19 cellular contexts compared by ENCODE assay signal in the genomic region with DNA sequence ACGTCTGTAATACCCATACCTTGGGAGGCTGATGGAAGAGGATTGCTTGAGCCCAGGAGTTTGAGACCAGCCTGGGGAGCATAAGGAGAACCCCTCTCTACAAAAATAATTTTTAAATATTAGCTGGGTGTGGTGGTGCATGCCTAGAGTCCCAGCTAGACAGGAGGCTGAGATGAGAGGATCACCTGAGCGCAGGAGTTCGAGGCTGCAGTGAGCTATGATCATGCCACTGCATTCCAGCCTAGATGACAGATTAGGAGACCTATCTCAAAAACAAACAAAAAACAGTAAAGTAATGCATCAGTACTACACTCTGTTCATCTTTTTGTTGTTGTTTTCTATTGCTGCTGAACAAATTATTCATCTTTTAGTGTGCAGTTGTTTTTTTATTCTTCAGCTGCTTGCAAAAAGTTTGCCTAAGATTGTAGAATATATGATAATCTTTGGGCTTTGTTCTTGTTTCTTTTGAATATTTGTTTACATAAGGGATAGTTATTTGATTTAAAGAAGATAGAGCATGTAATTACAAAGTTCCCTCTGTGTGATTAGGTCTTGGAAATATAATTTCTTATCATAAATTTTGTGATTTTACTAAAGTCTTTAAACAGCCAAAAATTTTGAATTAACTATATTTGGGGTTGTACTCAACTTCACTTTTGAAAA. TPM values are rescaled to one million over a fixed set of nuclear protein-coding genes. Genes with fewer than 3 reads are reported as not detected.
DNase-seq lines count a peak whose midpoint lies in the region; ATAC-seq, FAIRE-seq and TF ChIP-seq lines count a peak whose summit lies in the region.
"Had no signal": no experiment of that assay in that cellular context is flagged by ENCODE, and none has a peak within 500 bp of the region (broad histone marks: within the 10 kb centered on the region; RNA-seq: fewer than 3 reads in every experiment).

No MANE protein-coding gene starts in this region.

- POLR2A ChIA-PET in Caco-2 (lab: Charles Lee) (interaction anchor here (0.5 to 1.1 kb wide), 3 partner anchors 9 to 1059 kb away, joined by 3 to 9 read pairs (median 4); a partner anchor contains a TSS), HCT116 (lab: Charles Lee) (no interaction called here)

- H3K9me3 ChIP-seq in Caco-2: no peaks in the 10 kb centered on the region
- H3K9me3 ChIP-seq in HCT116 (ENCODE audit: control insufficient read depth in 1 of 2, insufficient read depth in 1 of 2, low read depth in 1 of 2, low read length in 2 of 2): no peaks in the 10 kb centered on the region
- no peaks in the 10 kb centered on the region for H3K9me3 ChIP-seq in T-helper 17 cell (ENCODE audit: control insufficient read depth, low read length, poor library complexity, severe bottlenecking)

- H2AFZ ChIP-seq in HCT116 (ENCODE audit: low read depth, low read length, poor library complexity, severe bottlenecking): no peak overlapping the region
- H2AFZ ChIP-seq: GM23338 had no signal

- H3K36me3 Mint-ChIP-seq in Caco-2 (ENCODE audit: insufficient read depth, unreplicated experiment): peaks cover 12% of the 10 kb centered on the region
- H3K36me3 Mint-ChIP-seq in T-helper 17 cell (ENCODE audit: low read depth): peaks cover 2% of the 10 kb centered on the region

- RAD21 ChIA-PET in HCT116 (lab: Charles Lee; ENCODE audit: low non-redundant PET in 1 of 2, low total read pairs in 2 of 2, uncharacterized antibody in 2 of 2, unreplicated experiment in 2 of 2): no interaction called here

- no peak overlapping the region for H3K9ac ChIP-seq in HCT116 (ENCODE audit: low read length)

- CTCF ChIA-PET in Caco-2 (lab: Charles Lee) (no interaction called here), HCT116 (lab: Charles Lee) (no interaction called here)

- no peaks in the 10 kb centered on the region for H3K36me3 ChIP-seq in Caco-2 (ENCODE audit: control insufficient read depth, insufficient read depth, low read length)
- H3K36me3 ChIP-seq in HCT116 (ENCODE audit: control insufficient read depth in 1 of 2, insufficient read depth in 2 of 2, low read length in 2 of 2): peaks cover 0 to 4% of the 10 kb centered on the region in 2 experiments; a peak in 1 of 4 replicates

- no peaks in the 10 kb centered on the region for H3K9me2 ChIP-seq in HCT116 (ENCODE audit: insufficient read depth)

- peaks cover 44% of the 10 kb centered on the region for H4K20me1 ChIP-seq in HCT116 (ENCODE audit: insufficient read depth)

- peak; percentile 62 for FAIRE-seq in frontal cortex (lab: Jason Lieb, UNC)

- BruUV-seq in Caco-2 (replicated peaks; lab: Mats Ljungman, UMichigan): no TSS peak
- no TSS peak for BruUV-seq in HCT116 (replicated peaks; lab: Mats Ljungman, UMichigan)

- peak overlapping the region; percentile 61 for H3K27ac Mint-ChIP-seq in Caco-2 (ENCODE audit: unreplicated experiment)
- peak overlapping the region; percentile 79 for H3K27ac Mint-ChIP-seq in T-helper 17 cell
- H3K27ac Mint-ChIP-seq: B cell, IgD-negative memory B cell had no signal

- DNase-seq in Caco-2 (no peak), HCT116 (ENCODE audit: low read depth, low spot score) (no peak), T-helper 17 cell (no peak), frontal cortex (ENCODE audit: low spot score in 2 of 2) (no peak), NCI-H2029 treated with DMSO at 0.1 percent for 48 hours (lab: John Stamatoyannopoulos, UW) (no peak), Kasumi-1 (lab: John Stamatoyannopoulos, UW) (no peak)
- DNase-seq: Calu3; CD4-positive, CD25-positive, alpha-beta regulatory T cell; DMS79 treated with DMSO at 0.1 percent for 48 hours; NCI-H1417 treated with DMSO at 0.1 percent for 48 hours; NCI-H1930; NCI-H2171; NCI-H446; NCI-H69 had no signal

- peaks cover 98% of the 10 kb centered on the region for H3K79me2 ChIP-seq in HCT116 (ENCODE audit: insufficient read depth, low read length)

- H3K27me3 ChIP-seq in Caco-2 (replicated peaks; ENCODE audit: control insufficient read depth, insufficient read depth, low read length) (no peaks in the 10 kb centered on the region), HCT116 (ENCODE audit: insufficient read depth, low read length) (no peaks in the 10 kb centered on the region)

- H3K9me3 Mint-ChIP-seq in Caco-2 (ENCODE audit: unreplicated experiment): no peaks in the 10 kb centered on the region
- H3K9me3 Mint-ChIP-seq: CD4-positive, CD25-positive, alpha-beta regulatory T cell; GM23338; IgD-negative memory B cell had no signal

- peak overlapping the region; percentile 7; the same call in 1 of the 2 replicates for H3K4me2 ChIP-seq in HCT116 (ENCODE audit: low read length)

- no peak for TF ChIP-seq RAD21 in HCT116 (IDR thresholded peaks at IDR 0.05; ENCODE audit: low read depth)

- TF ChIP-seq CTCF in Caco-2 (IDR thresholded peaks at IDR 0.05; ENCODE audit: insufficient read depth in 1 of 2, low read depth in 1 of 2, low read length in 1 of 2, severe bottlenecking in 1 of 2, unreplicated experiment in 1 of 2) (no peak), HCT116 (IDR thresholded peaks at IDR 0.05 in 2 of 3, conservative IDR thresholded peaks at IDR 0.05 in 1 of 3; ENCODE audit: borderline replicate concordance in 1 of 3, insufficient read depth in 1 of 3, low read depth in 2 of 3, low read length in 2 of 3) (no peak)

- no peak for TF ChIP-seq POLR2A in HCT116 (IDR thresholded peaks at IDR 0.05; ENCODE audit: borderline replicate concordance, extremely low read depth, insufficient read depth, insufficient read length)

- H3K27me3 Mint-ChIP-seq in Caco-2 (ENCODE audit: insufficient read depth, unreplicated experiment) (no peaks in the 10 kb centered on the region), T-helper 17 cell (no peaks in the 10 kb centered on the region)
- H3K27me3 Mint-ChIP-seq: B cell, IgD-negative memory B cell had no signal

- ATAC-seq in HCT116 (no peak), T-helper 17 cell (no peak), GM21381 (IDR thresholded peaks at IDR 0.05; ENCODE audit: unreplicated experiment) (no peak), GM21723 (IDR thresholded peaks at IDR 0.05; ENCODE audit: unreplicated experiment) (no peak)
- ATAC-seq: GM23338 had no signal

- H3K4me3 ChIP-seq in Caco-2 (ENCODE audit: low read depth, low read length) (no peak overlapping the region), HCT116 (replicated peaks in 1 of 2; ENCODE audit: low read depth in 1 of 2, low read length in 2 of 2) (no peak overlapping the region)
- H3K4me3 ChIP-seq: GM23338 had no signal

- H3K27ac ChIP-seq in HCT116 (ENCODE audit: low read depth, low read length): no peak overlapping the region

- intact Hi-C loops in Caco-2 (cut with micrococcal nuclease; ENCODE audit: unreplicated experiment) (no loop called here), HCT116 (cut with micrococcal nuclease) (no loop called here)

- peak overlapping the region; percentile 12 for H3K4me3 Mint-ChIP-seq in Caco-2 (ENCODE audit: unreplicated experiment)
- H3K4me3 Mint-ChIP-seq in T-helper 17 cell: no peak overlapping the region
- H3K4me3 Mint-ChIP-seq: B cell had no signal

- H3K4me1 Mint-ChIP-seq in Caco-2 (ENCODE audit: low read depth, unreplicated experiment) (peaks cover 56% of the 10 kb centered on the region), T-helper 17 cell (peaks cover 35% of the 10 kb centered on the region)

- H3K4me1 ChIP-seq in Caco-2 (peaks cover 85% of the 10 kb centered on the region), HCT116 (ENCODE audit: control insufficient read depth in 1 of 2, insufficient read depth in 2 of 2, low read length in 2 of 2) (peaks cover 57 to 79% of the 10 kb centered on the region in 2 experiments)

TF ChIP-seq in HCT116, 20 proteins besides CTCF, POLR2A, EP300 and RAD21 (continues in another document):
- TF ChIP-seq, protein P1, sequence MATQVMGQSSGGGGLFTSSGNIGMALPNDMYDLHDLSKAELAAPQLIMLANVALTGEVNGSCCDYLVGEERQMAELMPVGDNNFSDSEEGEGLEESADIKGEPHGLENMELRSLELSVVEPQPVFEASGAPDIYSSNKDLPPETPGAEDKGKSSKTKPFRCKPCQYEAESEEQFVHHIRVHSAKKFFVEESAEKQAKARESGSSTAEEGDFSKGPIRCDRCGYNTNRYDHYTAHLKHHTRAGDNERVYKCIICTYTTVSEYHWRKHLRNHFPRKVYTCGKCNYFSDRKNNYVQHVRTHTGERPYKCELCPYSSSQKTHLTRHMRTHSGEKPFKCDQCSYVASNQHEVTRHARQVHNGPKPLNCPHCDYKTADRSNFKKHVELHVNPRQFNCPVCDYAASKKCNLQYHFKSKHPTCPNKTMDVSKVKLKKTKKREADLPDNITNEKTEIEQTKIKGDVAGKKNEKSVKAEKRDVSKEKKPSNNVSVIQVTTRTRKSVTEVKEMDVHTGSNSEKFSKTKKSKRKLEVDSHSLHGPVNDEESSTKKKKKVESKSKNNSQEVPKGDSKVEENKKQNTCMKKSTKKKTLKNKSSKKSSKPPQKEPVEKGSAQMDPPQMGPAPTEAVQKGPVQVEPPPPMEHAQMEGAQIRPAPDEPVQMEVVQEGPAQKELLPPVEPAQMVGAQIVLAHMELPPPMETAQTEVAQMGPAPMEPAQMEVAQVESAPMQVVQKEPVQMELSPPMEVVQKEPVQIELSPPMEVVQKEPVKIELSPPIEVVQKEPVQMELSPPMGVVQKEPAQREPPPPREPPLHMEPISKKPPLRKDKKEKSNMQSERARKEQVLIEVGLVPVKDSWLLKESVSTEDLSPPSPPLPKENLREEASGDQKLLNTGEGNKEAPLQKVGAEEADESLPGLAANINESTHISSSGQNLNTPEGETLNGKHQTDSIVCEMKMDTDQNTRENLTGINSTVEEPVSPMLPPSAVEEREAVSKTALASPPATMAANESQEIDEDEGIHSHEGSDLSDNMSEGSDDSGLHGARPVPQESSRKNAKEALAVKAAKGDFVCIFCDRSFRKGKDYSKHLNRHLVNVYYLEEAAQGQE (IDR thresholded peaks at IDR 0.05; ENCODE audit: low read depth): no peak
- TF ChIP-seq, protein P2, sequence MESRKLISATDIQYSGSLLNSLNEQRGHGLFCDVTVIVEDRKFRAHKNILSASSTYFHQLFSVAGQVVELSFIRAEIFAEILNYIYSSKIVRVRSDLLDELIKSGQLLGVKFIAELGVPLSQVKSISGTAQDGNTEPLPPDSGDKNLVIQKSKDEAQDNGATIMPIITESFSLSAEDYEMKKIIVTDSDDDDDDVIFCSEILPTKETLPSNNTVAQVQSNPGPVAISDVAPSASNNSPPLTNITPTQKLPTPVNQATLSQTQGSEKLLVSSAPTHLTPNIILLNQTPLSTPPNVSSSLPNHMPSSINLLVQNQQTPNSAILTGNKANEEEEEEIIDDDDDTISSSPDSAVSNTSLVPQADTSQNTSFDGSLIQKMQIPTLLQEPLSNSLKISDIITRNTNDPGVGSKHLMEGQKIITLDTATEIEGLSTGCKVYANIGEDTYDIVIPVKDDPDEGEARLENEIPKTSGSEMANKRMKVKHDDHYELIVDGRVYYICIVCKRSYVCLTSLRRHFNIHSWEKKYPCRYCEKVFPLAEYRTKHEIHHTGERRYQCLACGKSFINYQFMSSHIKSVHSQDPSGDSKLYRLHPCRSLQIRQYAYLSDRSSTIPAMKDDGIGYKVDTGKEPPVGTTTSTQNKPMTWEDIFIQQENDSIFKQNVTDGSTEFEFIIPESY (IDR thresholded peaks at IDR 0.05; ENCODE audit: extremely low read depth, insufficient replicate concordance, low read length): no peak
- no peak for TF ChIP-seq SIN3A (IDR thresholded peaks at IDR 0.05; ENCODE audit: low read depth)
- no peak for TF ChIP-seq EZH2phosphoT487 (IDR thresholded peaks at IDR 0.05; ENCODE audit: borderline replicate concordance)

RNA-seq across cellular contexts. Expression of a gene that starts 8.2 kb away (rescaled TPM):
- total RNA-seq in Caco-2 (2022): 146 and 165 TPM in 2 replicates
- 66.7 TPM for total RNA-seq in HCT116 (2021; ENCODE audit: unreplicated experiment)
- polyA plus RNA-seq in HCT116 (2012): 10.3 and 10.6 TPM in 2 replicates
- total RNA-seq in T-helper 17 cell: 10 to 100 TPM; 65.1 to 77.7 TPM
- 429 TPM for total RNA-seq in frontal cortex
